ENCODE assay signal across 11 cellular contexts in the genomic region with DNA sequence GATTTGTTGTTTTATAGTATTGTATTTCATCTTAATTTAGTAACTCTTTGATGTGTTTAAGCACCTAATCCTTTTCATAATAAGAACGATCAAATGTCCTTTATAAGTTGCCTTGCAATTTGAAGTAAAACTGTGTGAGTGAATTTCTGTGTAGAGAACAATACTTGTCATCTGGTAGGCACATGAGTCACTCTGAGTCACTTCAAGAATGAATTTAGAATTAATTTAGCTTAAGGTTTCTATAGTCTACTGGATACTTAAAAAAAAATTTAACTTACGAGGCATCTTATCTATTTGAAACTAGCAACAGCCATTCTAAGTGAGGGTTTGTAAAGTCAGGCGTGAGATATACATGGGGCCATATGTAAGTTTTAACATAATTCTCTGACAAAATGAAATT.
DNase-seq lines count a peak whose midpoint lies in the region; ATAC-seq, FAIRE-seq and TF ChIP-seq lines count a peak whose summit lies in the region.
"Had no signal": no experiment of that assay in that cellular context is flagged by ENCODE, and none has a peak within 500 bp of the region (broad histone marks: within the 10 kb centered on the region; RNA-seq: fewer than 3 reads in every experiment).

No MANE protein-coding gene starts in this region.

- no peaks in the 10 kb centered on the region for H3K9me3 ChIP-seq in cardiac muscle cell (ENCODE audit: low read depth)
- no peaks in the 10 kb centered on the region for H3K9me3 ChIP-seq in adrenal gland (replicated peaks in 1 of 3)

- H3K27me3 ChIP-seq in cardiac muscle cell: no peaks in the 10 kb centered on the region
- H3K27me3 ChIP-seq in adrenal gland: no peaks in the 10 kb centered on the region

- TF ChIP-seq CTCF in cardiac muscle cell (IDR thresholded peaks at IDR 0.05; ENCODE audit: low read depth, low read length) (no peak), adrenal gland (IDR thresholded peaks at IDR 0.05) (no peak)

- peak in 1 of 2 donors; percentile 57 for DNase-seq in cardiac muscle cell (ENCODE audit: low read depth in 1 of 2, low spot score in 1 of 2)
- DNase-seq in Right ventricle myocardium inferior (ENCODE audit: missing footprints): no peak
- no peak for DNase-seq in adrenal gland
- DNase-seq in urothelium cell line (ENCODE audit: low spot score): peak; percentile 57
- no peak for DNase-seq in COLO668 (lab: John Stamatoyannopoulos, UW; ENCODE audit: unreplicated experiment)
- no peak for DNase-seq in T-helper 2 cell treated with Interferon-gamma antibody and Interleukin-4, amounts not matched to agents 5 μg/mL and 100 μg/mL, for 36 hours (ENCODE audit: low spot score)
- DNase-seq: NCI-H2029 had no signal

- WGBS in adrenal gland, 4 donors: 50 to 61% (median 55%) methylated on average over 3 of the region's 3 CpGs

- no peaks in the 10 kb centered on the region for H3K9me3 Mint-ChIP-seq in T-helper 2 cell treated with Interferon-gamma antibody and Interleukin-4, amounts not matched to agents 5 μg/mL and 100 μg/mL, for 36 hours
- H3K9me3 Mint-ChIP-seq: stimulated activated naive CD8-positive, alpha-beta T cell treated with anti-CD3 and anti-CD28 coated beads, Interleukin-15, Interleukin-2, amounts not matched to agents 100 ng/mL and 50 ng/mL, for 24 hours; T-helper 1 cell treated with Interleukin-12 subunit alpha and Interleukin-12 subunit beta and Interleukin-4 antibody, amounts not matched to agents 30 μg/mL and 1 μg/mL, for 36 hours had no signal

- ATAC-seq in Right ventricle myocardium inferior (no peak), HG03025 (IDR thresholded peaks at IDR 0.05; ENCODE audit: low FRiP score, unreplicated experiment) (no peak)

- no peak for TF ChIP-seq POLR2A in adrenal gland (IDR thresholded peaks at IDR 0.05)

- H3K36me3 ChIP-seq in cardiac muscle cell: no peaks in the 10 kb centered on the region
- no peaks in the 10 kb centered on the region for H3K36me3 ChIP-seq in adrenal gland (replicated peaks in 1 of 2)

- H3K27ac ChIP-seq in cardiac muscle cell: peak overlapping the region; percentile 87
- peak overlapping the region; percentile 23 to 76 (median 67) for H3K27ac ChIP-seq in adrenal gland

- H3K4me3 ChIP-seq in cardiac muscle cell (no peak overlapping the region), adrenal gland (no peak overlapping the region)

- intact Hi-C loops in Right ventricle myocardium inferior (cut with DNase I) (no loop called here), adrenal gland (cut with DNase I) (no loop called here)

- no peaks in the 10 kb centered on the region for H3K4me1 Mint-ChIP-seq in T-helper 2 cell treated with Interferon-gamma antibody and Interleukin-4, amounts not matched to agents 5 μg/mL and 100 μg/mL, for 36 hours (ENCODE audit: low read depth)

- FAIRE-seq in islet of Langerhans (lab: Jason Lieb, UNC) (peak; percentile 43), urothelium cell line (lab: Jason Lieb, UNC) (no peak)

- H3K36me3 Mint-ChIP-seq in T-helper 2 cell treated with Interferon-gamma antibody and Interleukin-4, amounts not matched to agents 5 μg/mL and 100 μg/mL, for 36 hours (ENCODE audit: low read depth): no peaks in the 10 kb centered on the region

- H3K4me1 ChIP-seq in cardiac muscle cell (ENCODE audit: low read depth) (peaks cover 45% of the 10 kb centered on the region), adrenal gland (replicated peaks in 1 of 2) (peaks cover 37 to 49% of the 10 kb centered on the region in 2 donors)

- H3K27ac Mint-ChIP-seq in T-helper 2 cell treated with Interferon-gamma antibody and Interleukin-4, amounts not matched to agents 5 μg/mL and 100 μg/mL, for 36 hours: no peak overlapping the region
- H3K27ac Mint-ChIP-seq: stimulated activated naive CD8-positive, alpha-beta T cell treated with anti-CD3 and anti-CD28 coated beads, Interleukin-15, Interleukin-2, amounts not matched to agents 100 ng/mL and 50 ng/mL, for 24 hours; T-helper 1 cell treated with Interleukin-12 subunit alpha and Interleukin-12 subunit beta and Interleukin-4 antibody, amounts not matched to agents 30 μg/mL and 1 μg/mL, for 36 hours had no signal

- H3K27me3 Mint-ChIP-seq in T-helper 2 cell treated with Interferon-gamma antibody and Interleukin-4, amounts not matched to agents 5 μg/mL and 100 μg/mL, for 36 hours (ENCODE audit: low read depth): peaks cover 55% of the 10 kb centered on the region

- H3K4me3 Mint-ChIP-seq in T-helper 2 cell treated with Interferon-gamma antibody and Interleukin-4, amounts not matched to agents 5 μg/mL and 100 μg/mL, for 36 hours: no peak overlapping the region
- H3K4me3 Mint-ChIP-seq: stimulated activated naive CD8-positive, alpha-beta T cell treated with anti-CD3 and anti-CD28 coated beads, Interleukin-15, Interleukin-2, amounts not matched to agents 100 ng/mL and 50 ng/mL, for 24 hours; T-helper 1 cell treated with Interleukin-12 subunit alpha and Interleukin-12 subunit beta and Interleukin-4 antibody, amounts not matched to agents 30 μg/mL and 1 μg/mL, for 36 hours had no signal
